ENCODE assay signal across 11 cellular contexts in genomic region chr7:97022451-97023306, GRCh38. TPM values are rescaled to one million over a fixed set of nuclear protein-coding genes. Genes with fewer than 3 reads are reported as not detected.
DNase-seq lines count a peak whose midpoint lies in the region; ATAC-seq and TF ChIP-seq lines count a peak whose summit lies in the region.
"Had no signal": no experiment of that assay in that cellular context is flagged by ENCODE, and none has a peak within 500 bp of the region (broad histone marks: within the 10 kb centered on the region; RNA-seq: fewer than 3 reads in every experiment).

No MANE protein-coding gene starts in this region.

- no peaks in the 10 kb centered on the region for H3K9me2 ChIP-seq in neural cell (ENCODE audit: insufficient read depth, low read length)

- H3K4me3 Mint-ChIP-seq in brain: peak overlapping the region; percentile 84 to 95 (median 88)

- ATAC-seq in GM18511 (IDR thresholded peaks at IDR 0.05; ENCODE audit: unreplicated experiment): no peak

- no peaks in the 10 kb centered on the region for H4K20me1 ChIP-seq in neural cell (ENCODE audit: insufficient read depth)

- H3K9me3 Mint-ChIP-seq in brain: peaks cover 0 to 30% (median 5%) of the 10 kb centered on the region in 5 experiments

- H3K79me2 ChIP-seq in neural cell (replicated peaks; ENCODE audit: insufficient read depth, low read length): peaks cover 95% of the 10 kb centered on the region

- H3K4me1 ChIP-seq in ES-I3 (ENCODE audit: insufficient read depth, low read length): peaks cover 17% of the 10 kb centered on the region

- H3K4me3 ChIP-seq in neural cell (ENCODE audit: low read length): peak overlapping the region; percentile 87
- H3K4me3 ChIP-seq: GM23248 had no signal

- H3K4me2 ChIP-seq in neural cell (ENCODE audit: low read length): peak overlapping the region; percentile 18

- peaks cover 42% of the 10 kb centered on the region for H3K36me3 Mint-ChIP-seq in brain

- H3K4me1 Mint-ChIP-seq in brain: peaks cover 73% of the 10 kb centered on the region

- H2AFZ ChIP-seq in neural cell (ENCODE audit: low read depth, low read length): no peak overlapping the region
- H2AFZ ChIP-seq: GM23248 had no signal

- H3F3A ChIP-seq in neural cell (ENCODE audit: insufficient read depth, low read length, poor library complexity, severe bottlenecking): peaks cover 4% of the 10 kb centered on the region

- H3K9ac ChIP-seq in ES-I3 (ENCODE audit: low read depth, low read length) (peak overlapping the region; percentile 33; the same call in 1 of the 2 replicates), neural cell (ENCODE audit: low read length) (peak overlapping the region; percentile 99)
- H3K9ac ChIP-seq: GM23248 had no signal

- H3K27ac ChIP-seq in neural cell (ENCODE audit: low read length): peak overlapping the region; percentile 100
- H3K27ac ChIP-seq: GM23248 had no signal

- no peaks in the 10 kb centered on the region for H3K36me3 ChIP-seq in ES-I3 (ENCODE audit: insufficient read depth, low read length)
- peaks cover 18% of the 10 kb centered on the region for H3K36me3 ChIP-seq in neural cell (ENCODE audit: insufficient read depth, low read length)

- peak; percentile 54 for DNase-seq in HuH-7.5 (ENCODE audit: low spot score)
- no peak for DNase-seq in NCI-H2081 (lab: John Stamatoyannopoulos, UW)
- no peak for DNase-seq in NCI-H2081 treated with DMSO at 0.1 percent for 48 hours (lab: John Stamatoyannopoulos, UW)
- DNase-seq in KBM-7: no peak
- DNase-seq: GM23248, mammary epithelial cell, NCI-H1436 treated with DMSO at 0.1 percent for 48 hours had no signal

- H3K27me3 ChIP-seq in neural cell (ENCODE audit: insufficient read depth, low read depth, low read length): peaks cover 30% of the 10 kb centered on the region

- TF ChIP-seq EP300 in neural cell (conservative IDR thresholded peaks at IDR 0.05; ENCODE audit: poor library complexity, severe bottlenecking): no peak

- H3K9me3 ChIP-seq in ES-I3 (ENCODE audit: control insufficient read depth, insufficient read depth, low read length): no peaks in the 10 kb centered on the region
- H3K9me3 ChIP-seq in neural cell (ENCODE audit: low read length): no peaks in the 10 kb centered on the region

- TF ChIP-seq RAD21 in neural cell (conservative IDR thresholded peaks at IDR 0.05): no peak

- TF ChIP-seq CTCF in brain (conservative IDR thresholded peaks at IDR 0.05) (no peak), neural cell (IDR thresholded peaks at IDR 0.05; ENCODE audit: poor library complexity, severe bottlenecking) (no peak)

- H3K27me3 Mint-ChIP-seq in brain: peaks cover 100% of the 10 kb centered on the region

- in situ Hi-C loops in KBM-7 (cut with MboI; ENCODE audit: low pct_unique_long_range_greater_than_20kb, low sequenced_read_pairs): no loop called here

- peak overlapping the region in 3 of 5 experiments; percentile 3 to 96 (median 93) for H3K27ac Mint-ChIP-seq in brain

TF ChIP-seq in neural cell, 6 proteins besides CTCF, POLR2A, EP300 and RAD21:
- TF ChIP-seq SMC3 (conservative IDR thresholded peaks at IDR 0.05; ENCODE audit: poor library complexity) (no peak), POLR2AphosphoS5 (IDR thresholded peaks at IDR 0.05) (no peak), REST (IDR thresholded peaks at IDR 0.05; ENCODE audit: borderline replicate concordance) (no peak), MXI1 (conservative IDR thresholded peaks at IDR 0.05; ENCODE audit: poor library complexity, severe bottlenecking) (no peak), EZH2 (IDR thresholded peaks at IDR 0.05; ENCODE audit: borderline replicate concordance, insufficient read depth, low read length, poor library complexity, severe bottlenecking) (no peak), TAF1 (IDR thresholded peaks at IDR 0.05; ENCODE audit: low read depth) (no peak)

RNA-seq across cellular contexts. Expression of gene DLX5, which starts 2.0 kb away (rescaled TPM):
- polyA plus RNA-seq in brain (ENCODE audit: insufficient read depth, low read depth, low replicate concordance) (8.8 TPM), neural cell (40.5 and 44.6 TPM in 2 replicates)
- polyA minus RNA-seq in neural cell: 61.4 and 76.9 TPM in 2 replicates
- polyA plus RNA-seq: GM23248 had no signal

RNA-seq across cellular contexts. Expression of gene DLX6, which starts 17.3 kb away (rescaled TPM):
- polyA plus RNA-seq in brain (ENCODE audit: insufficient read depth, low read depth, low replicate concordance) (5.5 TPM), neural cell (53.6 and 58.8 TPM in 2 replicates)
- 94.0 and 104 TPM in 2 replicates for polyA minus RNA-seq in neural cell
- polyA plus RNA-seq: GM23248, mammary epithelial cell had no signal
